In genomic region chr17:38426441-38426840, GRCh38 we compare ENCODE assay signal across 20 cellular contexts. TPM values are rescaled to one million over a fixed set of nuclear protein-coding genes. Genes with fewer than 3 reads are reported as not detected.
DNase-seq lines count a peak whose midpoint lies in the region; ATAC-seq and TF ChIP-seq lines count a peak whose summit lies in the region.
"Had no signal": no experiment of that assay in that cellular context is flagged by ENCODE, and none has a peak within 500 bp of the region (broad histone marks: within the 10 kb centered on the region; RNA-seq: fewer than 3 reads in every experiment).

No MANE protein-coding gene starts in this region.

- no peaks in the 10 kb centered on the region for H3K27me3 ChIP-seq in dorsolateral prefrontal cortex
- H3K27me3 ChIP-seq in tibial artery = no peaks in the 10 kb centered on the region
- H3K27me3 ChIP-seq: brain microvascular endothelial cell had no signal

- H3K36me3 Mint-ChIP-seq in osteocyte (ENCODE audit: unreplicated experiment) = no peaks in the 10 kb centered on the region
- H3K36me3 Mint-ChIP-seq: activated naive CD4-positive, alpha-beta T cell treated with anti-CD3 and anti-CD28 coated beads, Interleukin-2, amount 50 U/mL, for 72 hours; CD8-positive, alpha-beta memory T cell; mesothelial cell of epicardium; neural progenitor cell had no signal

- peak overlapping the region; percentile 78 for H3K27ac Mint-ChIP-seq in osteocyte (ENCODE audit: unreplicated experiment)
- H3K27ac Mint-ChIP-seq: activated CD4-positive, alpha-beta T cell treated with anti-CD3 and anti-CD28 coated beads for 36 hours; mesothelial cell of epicardium; neural progenitor cell had no signal

- intact Hi-C loops in dorsolateral prefrontal cortex (cut with DNase I) (loop anchor here (5.0 to 10.0 kb wide), 3 partner anchors 41 to 238 kb away; no protein-coding TSS in a partner anchor), tibial artery (cut with DNase I; ENCODE audit: low total_unique reads) (no loop called here)

- peaks cover 82% of the 10 kb centered on the region for H3K4me1 Mint-ChIP-seq in osteocyte (ENCODE audit: unreplicated experiment)

- H3K27ac ChIP-seq in dorsolateral prefrontal cortex (peak overlapping the region in 57 of 59 donors; percentile 18 to 100 (median 98)), tibial artery (peak overlapping the region; percentile 83 to 91)
- H3K27ac ChIP-seq: brain microvascular endothelial cell, neural progenitor cell had no signal

- no peak overlapping the region for H3K4me3 ChIP-seq in dorsolateral prefrontal cortex
- no peak overlapping the region for H3K4me3 ChIP-seq in tibial artery
- H3K4me3 ChIP-seq: neural progenitor cell had no signal

- TF ChIP-seq CTCF in dorsolateral prefrontal cortex (IDR thresholded peaks at IDR 0.05 in 54 of 56, conservative IDR thresholded peaks at IDR 0.05 in 2 of 56; ENCODE audit: low read depth in 1 of 56, partially characterized antibody in 56 of 56) = no peak
- TF ChIP-seq CTCF in osteocyte (IDR thresholded peaks at IDR 0.05) = no peak
- no peak for TF ChIP-seq CTCF in tibial artery (IDR thresholded peaks at IDR 0.05)

- no peak for ATAC-seq in HG02852 (IDR thresholded peaks at IDR 0.05; ENCODE audit: unreplicated experiment)
- no peak for ATAC-seq in HG03175 (IDR thresholded peaks at IDR 0.05; ENCODE audit: unreplicated experiment)
- ATAC-seq: activated CD4-positive, alpha-beta T cell treated with anti-CD3 and anti-CD28 coated beads for 36 hours; activated naive CD4-positive, alpha-beta T cell treated with anti-CD3 and anti-CD28 coated beads, Interleukin-2, amount 50 U/mL, for 72 hours had no signal

- H3K4me1 ChIP-seq in tibial artery = peaks cover 0 to 72% (median 53%) of the 10 kb centered on the region in 4 donors

- no peaks in the 10 kb centered on the region for H3K9me3 Mint-ChIP-seq in osteocyte (ENCODE audit: unreplicated experiment)
- H3K9me3 Mint-ChIP-seq: activated naive CD4-positive, alpha-beta T cell treated with anti-CD3 and anti-CD28 coated beads, Interleukin-2, amount 50 U/mL, for 72 hours; CD8-positive, alpha-beta memory T cell; mesothelial cell of epicardium; neural progenitor cell had no signal

- H3K9me3 ChIP-seq in tibial artery = no peaks in the 10 kb centered on the region

- H3K4me3 Mint-ChIP-seq in osteocyte (ENCODE audit: unreplicated experiment) = no peak overlapping the region
- H3K4me3 Mint-ChIP-seq: activated CD4-positive, alpha-beta T cell treated with anti-CD3 and anti-CD28 coated beads for 36 hours had no signal

- peak; percentile 42 for DNase-seq in amniotic epithelial cell (ENCODE audit: low read depth)
- DNase-seq in dorsolateral prefrontal cortex = no peak
- no peak for DNase-seq in osteocyte (ENCODE audit: extremely low spot score, unreplicated experiment)
- no peak for DNase-seq in tibial artery
- DNase-seq in middle frontal gyrus (ENCODE audit: extremely low spot score, low spot score) = no peak
- DNase-seq: activated CD4-positive, alpha-beta T cell treated with anti-CD3 and anti-CD28 coated beads for 36 hours; brain microvascular endothelial cell; CD8-positive, alpha-beta memory T cell; cortex of kidney; DMS53; MV-4-11; NCI-H187; NCI-H2227 treated with DMSO at 0.1 percent for 48 hours; NCI-H748 treated with DMSO at 0.1 percent for 48 hours; stimulated activated CD4-positive, alpha-beta T cell treated with anti-CD3 and anti-CD28 coated beads, Interleukin-4, amount 100 ng/mL, for 4 hours had no signal

- H3K27me3 Mint-ChIP-seq in osteocyte (ENCODE audit: unreplicated experiment) = no peaks in the 10 kb centered on the region

- H3K36me3 ChIP-seq in tibial artery = no peaks in the 10 kb centered on the region
- H3K36me3 ChIP-seq: brain microvascular endothelial cell, neural progenitor cell had no signal

RNA-seq across cellular contexts. Expression of gene ARHGAP23, which starts 1.8 kb away (rescaled TPM):
- total RNA-seq in dorsolateral prefrontal cortex = 100 to 1,000 TPM in 109 of 120 experiments, 10 to 100 TPM in 11; 93.2 to 496 (median 159) TPM
- 165 and 177 TPM in 2 replicates for total RNA-seq in osteocyte
